In the genomic region with DNA sequence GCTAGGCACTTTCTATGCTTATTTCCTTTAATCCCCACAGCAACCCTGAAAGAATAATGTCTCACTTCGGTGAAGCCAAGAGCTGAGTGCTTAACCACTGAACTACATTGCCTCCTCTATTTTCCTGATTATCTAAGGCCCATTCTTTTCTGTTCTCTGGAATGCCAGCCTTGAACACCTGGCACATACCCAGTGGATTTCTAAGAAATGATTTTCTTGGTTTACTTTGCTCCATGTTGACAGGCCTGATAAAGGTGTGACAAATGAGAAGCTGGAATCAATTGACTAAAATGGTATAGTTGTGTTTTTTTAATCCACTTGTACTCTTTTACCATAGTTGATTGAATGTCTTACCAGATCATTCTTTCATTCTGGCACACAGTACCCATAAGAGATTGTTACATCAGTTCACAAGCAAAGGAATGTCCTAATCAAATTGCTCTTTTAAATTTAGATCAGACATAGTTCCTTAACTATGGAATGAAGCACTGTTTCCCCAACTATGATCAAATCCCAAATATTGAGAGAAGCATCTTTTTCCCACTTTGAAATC, we compare ENCODE assay signal across 1 cellular context.
TF ChIP-seq lines count a peak whose summit lies in the region.

No MANE protein-coding gene starts in this region.

TF ChIP-seq in A549, 52 proteins besides CTCF, POLR2A, EP300 and RAD21 (continued from another document):
- no peak for TF ChIP-seq FOXS1 (CRISPR knock-in tag; IDR thresholded peaks at IDR 0.05)
- TF ChIP-seq, protein P1, sequence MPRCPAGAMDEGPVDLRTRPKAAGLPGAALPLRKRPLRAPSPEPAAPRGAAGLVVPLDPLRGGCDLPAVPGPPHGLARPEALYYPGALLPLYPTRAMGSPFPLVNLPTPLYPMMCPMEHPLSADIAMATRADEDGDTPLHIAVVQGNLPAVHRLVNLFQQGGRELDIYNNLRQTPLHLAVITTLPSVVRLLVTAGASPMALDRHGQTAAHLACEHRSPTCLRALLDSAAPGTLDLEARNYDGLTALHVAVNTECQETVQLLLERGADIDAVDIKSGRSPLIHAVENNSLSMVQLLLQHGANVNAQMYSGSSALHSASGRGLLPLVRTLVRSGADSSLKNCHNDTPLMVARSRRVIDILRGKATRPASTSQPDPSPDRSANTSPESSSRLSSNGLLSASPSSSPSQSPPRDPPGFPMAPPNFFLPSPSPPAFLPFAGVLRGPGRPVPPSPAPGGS (IDR thresholded peaks at IDR 0.05) = no peak
- no peak for TF ChIP-seq KDM1A (IDR thresholded peaks at IDR 0.05; ENCODE audit: low read depth)
- TF ChIP-seq HOXA7 (CRISPR knock-in tag; IDR thresholded peaks at IDR 0.05) = no peak
- no peak for TF ChIP-seq CBX2 (IDR thresholded peaks at IDR 0.05; ENCODE audit: borderline replicate concordance, low read depth)
- no peak for TF ChIP-seq EHF (CRISPR knock-in tag; IDR thresholded peaks at IDR 0.05)
